Comparison of ENCODE assay signal across 8 cellular contexts in the genomic region with DNA sequence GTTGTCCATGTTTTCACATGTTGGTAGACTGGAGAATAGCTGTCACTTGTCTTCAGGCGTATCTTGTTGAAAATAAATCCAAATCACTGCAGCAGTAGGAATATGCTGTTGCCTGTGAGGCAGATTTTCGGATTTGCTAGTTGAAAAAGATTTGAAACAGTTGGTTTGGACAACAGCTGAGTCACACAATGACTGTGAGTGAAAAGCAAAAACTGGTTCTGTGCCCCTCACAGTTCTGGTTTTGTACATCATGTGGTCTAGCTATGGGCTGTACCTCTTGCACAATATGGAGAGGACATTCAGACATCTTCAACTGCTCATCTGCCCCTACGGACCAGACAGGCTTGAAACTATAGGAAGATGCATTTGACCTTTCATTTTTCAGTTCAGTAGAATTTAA. TPM values are rescaled to one million over a fixed set of nuclear protein-coding genes. Genes with fewer than 3 reads are reported as not detected.
DNase-seq lines count a peak whose midpoint lies in the region; ATAC-seq and TF ChIP-seq lines count a peak whose summit lies in the region.

No MANE protein-coding gene starts in this region.

- H3K4me1 ChIP-seq in A673 (ENCODE audit: insufficient read depth, low read length, poor library complexity, severe bottlenecking) (peaks cover 25% of the 10 kb centered on the region), HUES6 (ENCODE audit: control insufficient read depth, insufficient read depth, low read length) (peaks cover 42% of the 10 kb centered on the region), adipocyte (ENCODE audit: control insufficient read depth, insufficient read depth, low read length) (peaks cover 56% of the 10 kb centered on the region)

- no TSS peak for BruUV-seq in A673 (replicated peaks; lab: Mats Ljungman, UMichigan)

- no peak for TF ChIP-seq CTCF in A673 (conservative IDR thresholded peaks at IDR 0.05; ENCODE audit: low read depth, low read length)

- no peak for ATAC-seq in left colon

- POLR2A ChIA-PET in A673 (lab: Charles Lee; ENCODE audit: low non-redundant PET) = no interaction called here

- DNase-seq in A673 (ENCODE audit: low spot score) = no peak
- peak; percentile 81 for DNase-seq in adipocyte (ENCODE audit: low read depth)
- DNase-seq in iris pigment epithelial cell (ENCODE audit: low read depth) = peak; percentile 86
- peak in 2 of 49 donors; percentile 3 to 20 for DNase-seq in substantia nigra (lab: John Stamatoyannopoulos, UW)
- DNase-seq in DMS153 (lab: John Stamatoyannopoulos, UW) = no peak
- no peak for DNase-seq in DMS 273 treated with DMSO at 0.1 percent for 48 hours (lab: John Stamatoyannopoulos, UW)
- no peak for DNase-seq in left colon

- intact Hi-C loops in A673 (cut with micrococcal nuclease; ENCODE audit: unreplicated experiment) (no loop called here), left colon (cut with DNase I, micrococcal nuclease) (no loop called here)

- H3K9ac ChIP-seq in HUES6 (ENCODE audit: low read length) (peak overlapping the region; percentile 94), adipocyte (ENCODE audit: low read length) (peak overlapping the region; percentile 97)

- CTCF ChIA-PET in A673 (lab: Charles Lee) = no interaction called here

- H3K27ac ChIP-seq in A673 (ENCODE audit: low read depth, low read length, poor library complexity, severe bottlenecking) (peak overlapping the region; percentile 98), HUES6 (ENCODE audit: low read depth, low read length) (no peak overlapping the region), substantia nigra (ENCODE audit: low read depth, low read length, poor library complexity, severe bottlenecking) (peak overlapping the region; percentile 89)

- H3K9me3 ChIP-seq in A673 (ENCODE audit: low read depth, low read length, poor library complexity, severe bottlenecking) (no peaks in the 10 kb centered on the region), HUES6 (ENCODE audit: control insufficient read depth, insufficient read depth, low read depth, low read length) (no peaks in the 10 kb centered on the region), adipocyte (ENCODE audit: control insufficient read depth, low read length) (no peaks in the 10 kb centered on the region)

- H3K27me3 ChIP-seq in A673 (replicated peaks; ENCODE audit: insufficient read depth, low read depth, low read length, poor library complexity) (no peaks in the 10 kb centered on the region), HUES6 (ENCODE audit: control insufficient read depth, insufficient read depth, low read length) (peaks cover 6% of the 10 kb centered on the region; the same call in 1 of the 2 replicates), adipocyte (replicated peaks; ENCODE audit: control insufficient read depth, insufficient read depth, low read length) (no peaks in the 10 kb centered on the region)

- H3K36me3 ChIP-seq in A673 (ENCODE audit: insufficient read depth, low read length, poor library complexity, severe bottlenecking) (peaks cover 14% of the 10 kb centered on the region), HUES6 (ENCODE audit: control insufficient read depth, insufficient read depth, low read length) (peaks cover 23% of the 10 kb centered on the region), adipocyte (ENCODE audit: control insufficient read depth, insufficient read depth, low read length, severe bottlenecking) (peaks cover 5% of the 10 kb centered on the region)

- peak overlapping the region; percentile 98 for H3K4me3 ChIP-seq in A673 (ENCODE audit: low read depth, low read length, poor library complexity, severe bottlenecking)
- H3K4me3 ChIP-seq in HUES6 (ENCODE audit: low read depth, low read length) = peak overlapping the region; percentile 100
- H3K4me3 ChIP-seq in adipocyte (ENCODE audit: low read length) = peak overlapping the region; percentile 89

RNA-seq across cellular contexts. Expression of gene ARF1, which starts 1.8 kb away (rescaled TPM):
- total RNA-seq in A673 (2021) = 395 and 397 TPM in 2 replicates
- 100 to 1,000 TPM; 469 to 500 TPM for total RNA-seq in left colon

RNA-seq across cellular contexts. Expression of gene C1orf35, which starts 18.8 kb away (rescaled TPM):
- 27.5 and 27.6 TPM in 2 replicates for total RNA-seq in A673 (2021)
- 10 to 100 TPM; 11.9 to 14.7 TPM for total RNA-seq in left colon

RNA-seq across cellular contexts. Expression of gene MRPL55, which starts 24.8 kb away (rescaled TPM):
- total RNA-seq in A673 (2021) (60.4 and 70.8 TPM in 2 replicates), left colon (10 to 100 TPM; 31.9 to 32.9 TPM)

RNA-seq across cellular contexts. Expression of gene GUK1, which starts 55.8 kb away (rescaled TPM):
- total RNA-seq in A673 (2021) (128 and 130 TPM in 2 replicates), left colon (100 to 1,000 TPM; 175 to 176 TPM)

Comparison
In these comparisons a context has a peak if more than half of its experiments do, and no peak if none do; other contexts are left out.
1. DNase-seq: peak in adipocyte (single experiment) and iris pigment epithelial cell (single experiment); none in A673 (single experiment), DMS153 (single experiment), DMS 273 treated with DMSO at 0.1 percent for 48 hours (single experiment) and left colon (0 of 2).
2. Peak in every context shown above with its lines, with median percentiles within 50 percentile points of each other: H3K4me3 ChIP-seq.